In the genomic region with DNA sequence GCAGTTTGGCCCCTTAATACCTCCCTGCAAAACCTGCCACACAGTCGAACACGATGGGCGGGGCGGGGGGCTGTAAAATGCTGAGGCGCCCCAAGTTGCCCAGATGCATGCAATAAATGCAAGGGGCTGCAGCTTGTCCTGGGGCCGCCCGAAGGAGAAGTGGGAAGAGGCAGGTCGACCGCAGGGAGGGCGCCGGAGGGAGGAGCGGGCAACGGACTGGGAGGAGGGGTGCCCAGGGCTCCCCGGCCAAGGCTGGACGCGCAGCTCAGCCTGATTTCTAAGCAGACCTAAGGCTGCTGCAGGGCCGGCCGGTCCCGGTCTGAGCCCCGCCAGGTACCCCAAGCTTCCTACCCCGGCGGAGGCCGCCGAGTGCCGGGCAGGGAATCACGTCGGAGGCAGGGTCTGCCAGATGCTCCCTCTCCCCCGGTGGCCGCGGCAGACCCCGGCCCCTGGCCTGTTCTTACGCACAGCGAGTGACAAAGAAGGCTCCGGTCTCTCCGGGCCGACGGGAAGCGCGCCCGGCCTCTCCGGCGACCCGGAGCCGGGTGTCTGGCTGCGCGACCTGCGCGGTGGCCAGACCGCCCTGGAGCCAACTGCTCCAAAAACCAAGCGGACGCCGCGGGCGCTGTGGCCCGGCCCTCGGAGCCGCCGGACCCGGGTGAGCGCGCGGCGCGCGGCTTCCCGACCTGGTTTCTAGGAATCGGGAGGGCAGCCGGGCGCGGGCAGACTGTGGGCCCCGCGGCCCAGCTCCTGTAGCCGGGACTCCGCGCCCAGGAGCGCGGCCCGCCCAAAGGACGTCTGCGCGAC, we compare ENCODE assay signal across 8 cellular contexts. TPM values are rescaled to one million over a fixed set of nuclear protein-coding genes. Genes with fewer than 3 reads are reported as not detected.
A peak's percentile ranks its signal among the peaks of the same experiment; 100 is the strongest.
DNase-seq lines count a peak whose midpoint lies in the region; ATAC-seq and TF ChIP-seq lines count a peak whose summit lies in the region.

No MANE protein-coding gene starts in this region.

- ATAC-seq in SK-N-SH treated with all-trans-retinoic acid at 6 μM for 48 hours: no peak
- no peak for ATAC-seq in activated CD8-positive, alpha-beta T cell treated with anti-CD3 and anti-CD28 coated beads for 36 hours
- ATAC-seq in GM21390 (IDR thresholded peaks at IDR 0.05; ENCODE audit: unreplicated experiment): no peak

- POLR2A ChIA-PET in SK-N-SH (lab: Yijun Ruan, JAX): no interaction called here
- POLR2A ChIA-PET in activated CD8-positive, alpha-beta T cell treated with anti-CD3 and anti-CD28 coated beads for 36 hours (lab: Charles Lee): no interaction called here

- H3K4me3 ChIP-seq in SK-N-SH (ENCODE audit: low read depth in 2 of 2, low read length in 1 of 2) (no peak overlapping the region), iPS DF 6.9 (ENCODE audit: low read length) (peak overlapping the region; percentile 19; the same call in 1 of the 2 replicates), spleen (peak overlapping the region in 7 of 8 donors; percentile 6 to 72 (median 14))

- peaks cover 18% of the 10 kb centered on the region for H3K4me1 Mint-ChIP-seq in activated CD8-positive, alpha-beta T cell treated with anti-CD3 and anti-CD28 coated beads for 36 hours (ENCODE audit: low read depth)

- TF ChIP-seq CTCF in SK-N-SH (IDR thresholded peaks at IDR 0.05): no peak
- TF ChIP-seq CTCF in activated CD8-positive, alpha-beta T cell treated with anti-CD3 and anti-CD28 coated beads for 36 hours (IDR thresholded peaks at IDR 0.05): no peak
- no peak for TF ChIP-seq CTCF in spleen (IDR thresholded peaks at IDR 0.05 in 8 of 11, conservative IDR thresholded peaks at IDR 0.05 in 3 of 11)

- H3K36me3 ChIP-seq in SK-N-SH (replicated peaks in 1 of 2; ENCODE audit: control insufficient read depth in 1 of 2, insufficient read depth in 2 of 2, low read length in 1 of 2) (no peaks in the 10 kb centered on the region), iPS DF 6.9 (ENCODE audit: control insufficient read depth, insufficient read depth, low read length) (no peaks in the 10 kb centered on the region), spleen (no peaks in the 10 kb centered on the region)

- intact Hi-C loops in activated CD8-positive, alpha-beta T cell treated with anti-CD3 and anti-CD28 coated beads for 36 hours (cut with micrococcal nuclease): no loop called here
- intact Hi-C loops in spleen (cut with DNase I; ENCODE audit: low total_unique reads): loop anchor here (5.0 kb wide), 1 partner anchor 933 kb away; no protein-coding TSS in a partner anchor

- H3K9ac ChIP-seq in SK-N-SH: no peak overlapping the region

- H3K9me3 Mint-ChIP-seq in activated CD8-positive, alpha-beta T cell treated with anti-CD3 and anti-CD28 coated beads for 36 hours: no peaks in the 10 kb centered on the region

- H3K4me2 ChIP-seq in SK-N-SH: peak overlapping the region; percentile 59; the same call in 1 of the 2 replicates

- no peaks in the 10 kb centered on the region for H3K36me3 Mint-ChIP-seq in activated CD8-positive, alpha-beta T cell treated with anti-CD3 and anti-CD28 coated beads for 36 hours (ENCODE audit: low read depth)

- peaks cover 67% of the 10 kb centered on the region for H3K27me3 Mint-ChIP-seq in activated CD8-positive, alpha-beta T cell treated with anti-CD3 and anti-CD28 coated beads for 36 hours

- no peak overlapping the region for H3K27ac ChIP-seq in SK-N-SH (ENCODE audit: low read depth in 2 of 2, low read length in 1 of 2)
- H3K27ac ChIP-seq in iPS DF 6.9 (ENCODE audit: low read length): no peak overlapping the region
- no peak overlapping the region for H3K27ac ChIP-seq in spleen

- H3K4me1 ChIP-seq in SK-N-SH (ENCODE audit: control insufficient read depth in 1 of 2, insufficient read depth in 2 of 2, low read depth in 1 of 2, low read length in 1 of 2) (peaks cover 0 to 6% of the 10 kb centered on the region in 2 experiments; a peak in 2 of 4 replicates), iPS DF 6.9 (ENCODE audit: control insufficient read depth, insufficient read depth, low read length) (peaks cover 15% of the 10 kb centered on the region), spleen (peaks cover 15 to 82% (median 39%) of the 10 kb centered on the region in 6 donors)

- H3K27me3 ChIP-seq in SK-N-SH (ENCODE audit: insufficient read depth) (peaks cover 69% of the 10 kb centered on the region), iPS DF 6.9 (ENCODE audit: control insufficient read depth, insufficient read depth, low read length) (peaks cover 82% of the 10 kb centered on the region), spleen (replicated peaks in 1 of 7) (peaks cover 32 to 100% (median 98%) of the 10 kb centered on the region in 7 donors)

- no peaks in the 10 kb centered on the region for H3K9me2 ChIP-seq in SK-N-SH

- no peaks in the 10 kb centered on the region for H3K79me2 ChIP-seq in SK-N-SH (ENCODE audit: insufficient read depth)

- TF ChIP-seq EP300 in SK-N-SH (IDR thresholded peaks at IDR 0.05; ENCODE audit: borderline replicate concordance in 1 of 2, low read depth in 1 of 2, low read length in 1 of 2): no peak

- no peak overlapping the region for H3K27ac Mint-ChIP-seq in activated CD8-positive, alpha-beta T cell treated with anti-CD3 and anti-CD28 coated beads for 36 hours

- no peak for TF ChIP-seq POLR2A in spleen (IDR thresholded peaks at IDR 0.05)

- H2AFZ ChIP-seq in SK-N-SH (ENCODE audit: low read depth): no peak overlapping the region

- DNase-seq in SK-N-SH: no peak
- no peak for DNase-seq in activated CD8-positive, alpha-beta T cell treated with anti-CD3 and anti-CD28 coated beads for 36 hours
- DNase-seq in iPS DF 6.9 (ENCODE audit: low read depth, low spot score): no peak
- DNase-seq in spleen: peak; percentile 70
- DNase-seq in NCI-H1105 (lab: John Stamatoyannopoulos, UW): no peak
- no peak for DNase-seq in kidney glomerular epithelial cell (lab: John Stamatoyannopoulos, UW)

- H3K9me3 ChIP-seq in SK-N-SH (no peaks in the 10 kb centered on the region), iPS DF 6.9 (ENCODE audit: control insufficient read depth, insufficient read depth, low read length) (no peaks in the 10 kb centered on the region), spleen (peaks cover 0 to 4% (median 0%) of the 10 kb centered on the region in 8 donors)

- no peaks in the 10 kb centered on the region for H3F3A ChIP-seq in SK-N-SH (replicated peaks; ENCODE audit: insufficient read depth)

- H3K4me3 Mint-ChIP-seq in activated CD8-positive, alpha-beta T cell treated with anti-CD3 and anti-CD28 coated beads for 36 hours: peak overlapping the region; percentile 43

- 10% methylated on average over 36 of the region's 81 CpGs for WGBS in SK-N-SH (ENCODE audit: low lambda C conversion rate)
- WGBS in iPS DF 6.9 (ENCODE audit: insufficient coverage, insufficient read length): no CpG with 5 or more reads among the region's 81 CpGs
- WGBS in spleen, 5 donors: 5 to 9% (median 7%) methylated on average over 34 to 81 of the region's 81 CpGs

- no peaks in the 10 kb centered on the region for H4K20me1 ChIP-seq in SK-N-SH (ENCODE audit: insufficient read depth)

- CTCF ChIA-PET in SK-N-SH (lab: Yijun Ruan, JAX): interaction anchor here (1.1 kb wide), 2 partner anchors 8 to 10 kb away, joined by 3 read pairs; no protein-coding TSS in a partner anchor
- CTCF ChIA-PET in activated CD8-positive, alpha-beta T cell treated with anti-CD3 and anti-CD28 coated beads for 36 hours (lab: Charles Lee): no interaction called here

- TF ChIP-seq RAD21 in SK-N-SH (IDR thresholded peaks at IDR 0.05; ENCODE audit: low read length): no peak

TF ChIP-seq in SK-N-SH, 30 proteins besides CTCF, POLR2A, EP300 and RAD21 (continues in another document):
- TF ChIP-seq, protein P1, sequence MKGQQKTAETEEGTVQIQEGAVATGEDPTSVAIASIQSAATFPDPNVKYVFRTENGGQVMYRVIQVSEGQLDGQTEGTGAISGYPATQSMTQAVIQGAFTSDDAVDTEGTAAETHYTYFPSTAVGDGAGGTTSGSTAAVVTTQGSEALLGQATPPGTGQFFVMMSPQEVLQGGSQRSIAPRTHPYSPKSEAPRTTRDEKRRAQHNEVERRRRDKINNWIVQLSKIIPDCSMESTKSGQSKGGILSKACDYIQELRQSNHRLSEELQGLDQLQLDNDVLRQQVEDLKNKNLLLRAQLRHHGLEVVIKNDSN (IDR thresholded peaks at IDR 0.05; ENCODE audit: borderline replicate concordance, low read depth): no peak
- TF ChIP-seq FOXM1 (IDR thresholded peaks at IDR 0.05; ENCODE audit: low read depth) (no peak), USF2 (IDR thresholded peaks at IDR 0.05; ENCODE audit: borderline replicate concordance, low read depth, low read length) (no peak), TCF12 (IDR thresholded peaks at IDR 0.05) (no peak)

TF ChIP-seq in SK-N-SH treated with all-trans-retinoic acid at 6 μM for 48 hours, 23 proteins besides CTCF, POLR2A, EP300 and RAD21 (continues in another document):
- TF ChIP-seq BACH2 (CRISPR knock-in tag; IDR thresholded peaks at IDR 0.05; ENCODE audit: borderline replicate concordance): no peak
- no peak for TF ChIP-seq SNAI2 (CRISPR knock-in tag; IDR thresholded peaks at IDR 0.05)
- no peak for TF ChIP-seq ESRRG (CRISPR knock-in tag; IDR thresholded peaks at IDR 0.05)
- TF ChIP-seq ZFP30 (CRISPR knock-in tag; IDR thresholded peaks at IDR 0.05): no peak
- no peak for TF ChIP-seq TOX (CRISPR knock-in tag; IDR thresholded peaks at IDR 0.05; ENCODE audit: borderline replicate concordance)
- TF ChIP-seq ZC3H10 (CRISPR knock-in tag; IDR thresholded peaks at IDR 0.05): no peak
- TF ChIP-seq CREB5 (CRISPR knock-in tag; IDR thresholded peaks at IDR 0.05; ENCODE audit: low read depth): no peak
- no peak for TF ChIP-seq OSR1 (CRISPR knock-in tag; IDR thresholded peaks at IDR 0.05)
- no peak for TF ChIP-seq PPARA (CRISPR knock-in tag; IDR thresholded peaks at IDR 0.05; ENCODE audit: borderline replicate concordance)

RNA-seq across cellular contexts. Expression of gene EBF3, which starts 0.7 kb away (rescaled TPM):
- polyA plus RNA-seq in SK-N-SH (2012; rRNA removed): not detected in 2 replicates
- polyA plus RNA-seq in SK-N-SH (2012; cell fraction: cytosol; rRNA removed): 0.01 TPM in 1 of 2 replicates, not detected in the other
- polyA plus RNA-seq in SK-N-SH (2012; cell fraction: nucleus; rRNA removed): not detected in 2 replicates
- total RNA-seq in activated CD8-positive, alpha-beta T cell treated with anti-CD3 and anti-CD28 coated beads for 36 hours: not detected
- under 1 TPM in 1 of 7 donors, not detected in 6; 0.20 TPM for total RNA-seq in spleen
- under 1 TPM; 0.02 to 0.19 (median 0.08) TPM for polyA plus RNA-seq in spleen

Comparison
In these comparisons a context has a peak if more than half of its experiments do, and no peak if none do; other contexts are left out.
1. H3K4me3 ChIP-seq: peak in iPS DF 6.9 (single experiment) and spleen (7 of 8); none in SK-N-SH (0 of 2).